Comparison of ENCODE assay signal across 14 cellular contexts in genomic region chr14:100107236-100107635, GRCh38. TPM values are rescaled to one million over a fixed set of nuclear protein-coding genes. Genes with fewer than 3 reads are reported as not detected.
DNase-seq lines count a peak whose midpoint lies in the region; TF ChIP-seq lines count a peak whose summit lies in the region.
"Had no signal": no experiment of that assay in that cellular context is flagged by ENCODE, and none has a peak within 500 bp of the region (broad histone marks: within the 10 kb centered on the region; RNA-seq: fewer than 3 reads in every experiment).

No MANE protein-coding gene starts in this region.

- peak overlapping the region; percentile 45 to 46 for H3K27ac ChIP-seq in breast epithelium
- H3K27ac ChIP-seq in parathyroid adenoma = peak overlapping the region; percentile 51
- H3K27ac ChIP-seq in PC-9 = no peak overlapping the region
- H3K27ac ChIP-seq: esophagus muscularis mucosa, SJCRH30 had no signal

- H2AFZ ChIP-seq in parathyroid adenoma (no peak overlapping the region), PC-9 (no peak overlapping the region)

- H3K9ac ChIP-seq in parathyroid adenoma = no peak overlapping the region

- DNase-seq in CD1c-positive myeloid dendritic cell (ENCODE audit: extremely low spot score) (peak; percentile 47), KBM-7 (peak; percentile 36), breast epithelium (ENCODE audit: low spot score in 2 of 2) (peak; percentile 46 to 70), PC-9 (no peak), DMS 273 treated with DMSO at 0.1 percent for 48 hours (lab: John Stamatoyannopoulos, UW) (no peak), erythroblast (lab: John Stamatoyannopoulos, UW) (no peak)
- no peak for DNase-seq in stimulated activated CD4-positive, alpha-beta T cell treated with anti-CD3 and anti-CD28 coated beads, Interleukin-4, amount 100 ng/mL, for 1 hour
- DNase-seq: activated CD8-positive, alpha-beta memory T cell treated with anti-CD3 and anti-CD28 coated beads for 24 hours; C1 segment of cervical spinal cord; NCI-H524; SJCRH30 had no signal

- intact Hi-C loops in breast epithelium (cut with DNase I; ENCODE audit: low total_unique reads) (loop anchor here (5.0 kb wide), 1 partner anchor 125 kb away; no protein-coding TSS in a partner anchor), PC-9 (cut with micrococcal nuclease; ENCODE audit: unreplicated experiment) (loop anchor here (5.0 kb wide), 1 partner anchor 35 kb away; no protein-coding TSS in a partner anchor)

- H3K9me2 ChIP-seq in PC-9 (ENCODE audit: insufficient read depth) = no peaks in the 10 kb centered on the region

- no TSS peak for BruUV-seq in PC-9 (replicated peaks; lab: Mats Ljungman, UMichigan)

- H3K27me3 ChIP-seq in breast epithelium (no peaks in the 10 kb centered on the region), parathyroid adenoma (ENCODE audit: control insufficient read depth, insufficient read depth, low read length) (no peaks in the 10 kb centered on the region), PC-9 (ENCODE audit: insufficient read depth, low read depth) (no peaks in the 10 kb centered on the region)
- H3K27me3 ChIP-seq: esophagus muscularis mucosa, SJCRH30 had no signal

- H3K79me2 ChIP-seq in parathyroid adenoma (peaks cover 5% of the 10 kb centered on the region), PC-9 (ENCODE audit: low read depth) (no peaks in the 10 kb centered on the region)

- in situ Hi-C loops in KBM-7 (cut with MboI; ENCODE audit: low pct_unique_long_range_greater_than_20kb, low sequenced_read_pairs) = no loop called here

- CTCF ChIA-PET in PC-9 (lab: Charles Lee) = no interaction called here

- H4K20me1 ChIP-seq in PC-9 (ENCODE audit: insufficient read depth) = no peaks in the 10 kb centered on the region

- H3K9me3 ChIP-seq in breast epithelium = no peaks in the 10 kb centered on the region
- H3K9me3 ChIP-seq in parathyroid adenoma (ENCODE audit: control insufficient read depth, low read length) = no peaks in the 10 kb centered on the region
- no peaks in the 10 kb centered on the region for H3K9me3 ChIP-seq in PC-9 (ENCODE audit: insufficient read depth, low read depth)
- H3K9me3 ChIP-seq: esophagus muscularis mucosa, SJCRH30 had no signal

- no peak for TF ChIP-seq POLR2A in breast epithelium (IDR thresholded peaks at IDR 0.05)
- TF ChIP-seq POLR2A in erythroblast (IDR thresholded peaks at IDR 0.05; ENCODE audit: low read length) = no peak

- TF ChIP-seq CTCF in breast epithelium (IDR thresholded peaks at IDR 0.05) = no peak
- TF ChIP-seq CTCF in parathyroid adenoma (IDR thresholded peaks at IDR 0.05) = no peak
- TF ChIP-seq CTCF in PC-9 (conservative IDR thresholded peaks at IDR 0.05) = no peak

- H3K4me1 ChIP-seq in breast epithelium (peaks cover 0 to 35% of the 10 kb centered on the region in 2 donors), parathyroid adenoma (peaks cover 11% of the 10 kb centered on the region), PC-9 (replicated peaks; ENCODE audit: insufficient read depth) (no peaks in the 10 kb centered on the region)
- H3K4me1 ChIP-seq: SJCRH30 had no signal

- POLR2A ChIA-PET in PC-9 (lab: Charles Lee; ENCODE audit: unreplicated experiment) = no interaction called here

- no peaks in the 10 kb centered on the region for H3F3A ChIP-seq in PC-9 (ENCODE audit: insufficient read depth, low read depth)

- H3K4me3 ChIP-seq in breast epithelium (no peak overlapping the region), parathyroid adenoma (ENCODE audit: low read depth, low read length) (no peak overlapping the region), PC-9 (no peak overlapping the region)
- H3K4me3 ChIP-seq: esophagus muscularis mucosa, SJCRH30 had no signal

- H3K36me3 ChIP-seq in breast epithelium (no peaks in the 10 kb centered on the region), parathyroid adenoma (ENCODE audit: control insufficient read depth, insufficient read depth, low read length) (no peaks in the 10 kb centered on the region), PC-9 (ENCODE audit: low read depth) (no peaks in the 10 kb centered on the region)
- H3K36me3 ChIP-seq: SJCRH30 had no signal

- H3K4me2 ChIP-seq in parathyroid adenoma (ENCODE audit: low read length) (no peak overlapping the region), PC-9 (no peak overlapping the region)

RNA-seq across cellular contexts. Expression of gene EVL, which starts 42.0 kb away (rescaled TPM):
- total RNA-seq in breast epithelium (100 to 1,000 TPM in 2 of 3 donors, 10 to 100 TPM in 1; 50.7 to 116 (median 107) TPM), PC-9 (2021) (4.9 and 5.9 TPM in 2 replicates)

RNA-seq across cellular contexts. Expression of gene DEGS2, which starts 52.2 kb away (rescaled TPM):
- 10 to 100 TPM in 2 of 3 donors, 1 to 10 TPM in 1; 1.1 to 12.0 (median 10.2) TPM for total RNA-seq in breast epithelium
- total RNA-seq in PC-9 (2021) = 0.11 and 0.15 TPM in 2 replicates
- total RNA-seq: neural crest cell, SJCRH30 had no signal

Comparison
In these comparisons a context has a peak if more than half of its experiments do, and no peak if none do; other contexts are left out.
1. DNase-seq: peak in CD1c-positive myeloid dendritic cell (single experiment), KBM-7 (single experiment) and breast epithelium (2 of 2); none in PC-9 (0 of 2), DMS 273 treated with DMSO at 0.1 percent for 48 hours (single experiment), erythroblast (0 of 2) and stimulated activated CD4-positive, alpha-beta T cell treated with anti-CD3 and anti-CD28 coated beads, Interleukin-4, amount 100 ng/mL, for 1 hour (single experiment).